ENCODE assay signal across 19 cellular contexts in genomic region chr7:24715171-24715570, GRCh38. TPM values are rescaled to one million over a fixed set of nuclear protein-coding genes. Genes with fewer than 3 reads are reported as not detected.
DNase-seq lines count a peak whose midpoint lies in the region; ATAC-seq and TF ChIP-seq lines count a peak whose summit lies in the region.
"Had no signal": no experiment of that assay in that cellular context is flagged by ENCODE, and none has a peak within 500 bp of the region (broad histone marks: within the 10 kb centered on the region; RNA-seq: fewer than 3 reads in every experiment).

No MANE protein-coding gene starts in this region.

- intact Hi-C loops in OCI-LY7 (cut with micrococcal nuclease; ENCODE audit: unreplicated experiment), result loop anchor here (5.0 kb wide), 7 partner anchors 77 to 1118 kb away; partner anchors contain the start of genes CCDC126 and OSBPL3

- BruUV-seq in OCI-LY7 (replicated peaks; lab: Mats Ljungman, UMichigan), result TSS peak; percentile 37

- H3K9me2 ChIP-seq in OCI-LY7 (ENCODE audit: insufficient read depth, low read length), result no peaks in the 10 kb centered on the region

- H3K79me2 ChIP-seq in OCI-LY7 (ENCODE audit: insufficient read depth, low read depth, low read length), result no peaks in the 10 kb centered on the region

- peaks cover 5% of the 10 kb centered on the region for H3K36me3 Mint-ChIP-seq in chondrocyte (ENCODE audit: low read depth)
- H3K36me3 Mint-ChIP-seq: activated naive CD8-positive, alpha-beta T cell treated with anti-CD3 and anti-CD28 coated beads, Interleukin-2, amount 10 ng/mL, durations not matched to agents 7 days and 5 days; CD4-positive, CD25-positive, alpha-beta regulatory T cell; T-cell had no signal

- H3K9ac ChIP-seq in BLaER1, result no peak overlapping the region; the same call in 1 of the 2 replicates

- H3K27ac Mint-ChIP-seq in chondrocyte (ENCODE audit: unreplicated experiment), result no peak overlapping the region
- H3K27ac Mint-ChIP-seq: activated naive CD8-positive, alpha-beta T cell treated with anti-CD3 and anti-CD28 coated beads, Interleukin-2, amount 10 ng/mL, durations not matched to agents 7 days and 5 days; activated T-cell treated with anti-CD3 and anti-CD28 coated beads, Interleukin-2, amount 50 U/mL, for 72 hours; CD4-positive, CD25-positive, alpha-beta regulatory T cell; T-cell had no signal

- H3K4me2 ChIP-seq in BLaER1, result peak overlapping the region; percentile 93
- peak overlapping the region; percentile 80 for H3K4me2 ChIP-seq in OCI-LY7 (ENCODE audit: low read length)

- DNase-seq in OCI-LY7 (ENCODE audit: low spot score), result peak; percentile 60
- no peak for DNase-seq in chondrocyte (ENCODE audit: low spot score)
- no peak for DNase-seq in GM19240 (ENCODE audit: insufficient read length, low spot score)
- DNase-seq in GM13977 (ENCODE audit: low spot score), result no peak
- DNase-seq in SW480 (ENCODE audit: low spot score), result no peak
- DNase-seq: activated CD4-positive, alpha-beta T cell treated with anti-CD3 and anti-CD28 coated beads, Interleukin-2, amount 50 U/mL, for 4 hours; activated naive CD8-positive, alpha-beta T cell treated with anti-CD3 and anti-CD28 coated beads, Interleukin-2, amount 10 ng/mL, durations not matched to agents 7 days and 5 days; gastrocnemius medialis; NCI-H2227 treated with DMSO at 0.1 percent for 48 hours; T-cell had no signal

- TF ChIP-seq CTCF in OCI-LY7 (conservative IDR thresholded peaks at IDR 0.05; ENCODE audit: low read length) (no peak), chondrocyte (IDR thresholded peaks at IDR 0.05) (no peak), GM13977 (IDR thresholded peaks at IDR 0.05; ENCODE audit: extremely low read depth, insufficient read depth, missing control alignments) (no peak)

- H4K20me1 ChIP-seq in BLaER1, result peaks cover 13% of the 10 kb centered on the region; the same call in 1 of the 2 replicates
- H4K20me1 ChIP-seq in OCI-LY7 (ENCODE audit: insufficient read depth, low read length), result no peaks in the 10 kb centered on the region

- H3K4me1 ChIP-seq in BLaER1 (peaks cover 87% of the 10 kb centered on the region), OCI-LY7 (ENCODE audit: insufficient read depth, low read length, poor library complexity, severe bottlenecking) (peaks cover 71% of the 10 kb centered on the region)
- H3K4me1 ChIP-seq: HAP-1, left lung had no signal

- H3K4me3 ChIP-seq in BLaER1 (no peak overlapping the region), OCI-LY7 (ENCODE audit: low read depth, low read length, poor library complexity, severe bottlenecking) (peak overlapping the region; percentile 53)
- H3K4me3 ChIP-seq: gastrocnemius medialis, HAP-1, left lung had no signal

- no peaks in the 10 kb centered on the region for H3K9me3 ChIP-seq in BLaER1
- H3K9me3 ChIP-seq in OCI-LY7 (ENCODE audit: low read length), result peaks cover 5% of the 10 kb centered on the region; the same call in 1 of the 2 replicates
- H3K9me3 ChIP-seq: gastrocnemius medialis, HAP-1, left lung had no signal

- H3K27ac ChIP-seq in BLaER1, result no peak overlapping the region; the same call in 1 of the 2 replicates
- H3K27ac ChIP-seq in OCI-LY7 (ENCODE audit: low read depth, low read length, poor library complexity, severe bottlenecking), result peak overlapping the region; percentile 93
- H3K27ac ChIP-seq: epithelial cell of prostate, left lung, VCaP had no signal

- in situ Hi-C loops in GM13977 (cut with MboI; ENCODE audit: low pct_unique_long_range_greater_than_20kb, low sequenced_read_pairs, unreplicated experiment), result no loop called here

- CTCF ChIA-PET in OCI-LY7 (lab: Charles Lee; ENCODE audit: unreplicated experiment), result interaction anchor here (0.5 to 0.6 kb wide), 2 partner anchors 329 to 818 kb away, joined by 3 read pairs; no protein-coding TSS in a partner anchor

- no peak overlapping the region for H2AFZ ChIP-seq in OCI-LY7 (ENCODE audit: low read length)

- no peaks in the 10 kb centered on the region for H3K9me3 Mint-ChIP-seq in chondrocyte (ENCODE audit: low read depth)
- H3K9me3 Mint-ChIP-seq: activated naive CD8-positive, alpha-beta T cell treated with anti-CD3 and anti-CD28 coated beads, Interleukin-2, amount 10 ng/mL, durations not matched to agents 7 days and 5 days; activated T-cell treated with anti-CD3 and anti-CD28 coated beads, Interleukin-2, amount 50 U/mL, for 72 hours; T-cell had no signal

- H3K27me3 Mint-ChIP-seq in chondrocyte (ENCODE audit: low read depth), result no peaks in the 10 kb centered on the region

- H3K36me3 ChIP-seq in BLaER1 (no peaks in the 10 kb centered on the region; the same call in 1 of the 2 replicates), OCI-LY7 (ENCODE audit: insufficient read depth, low read length) (no peaks in the 10 kb centered on the region)
- H3K36me3 ChIP-seq: gastrocnemius medialis, HAP-1, left lung had no signal

- no peak overlapping the region for H3K4me3 Mint-ChIP-seq in chondrocyte (ENCODE audit: unreplicated experiment)
- H3K4me3 Mint-ChIP-seq: activated naive CD8-positive, alpha-beta T cell treated with anti-CD3 and anti-CD28 coated beads, Interleukin-2, amount 10 ng/mL, durations not matched to agents 7 days and 5 days; activated T-cell treated with anti-CD3 and anti-CD28 coated beads, Interleukin-2, amount 50 U/mL, for 72 hours; CD4-positive, CD25-positive, alpha-beta regulatory T cell; T-cell had no signal

- peaks cover 13% of the 10 kb centered on the region for H3K4me1 Mint-ChIP-seq in chondrocyte (ENCODE audit: low read depth)

- peak; percentile 11 for ATAC-seq in GM19463 (IDR thresholded peaks at IDR 0.05; ENCODE audit: unreplicated experiment)
- ATAC-seq in HG02885 (IDR thresholded peaks at IDR 0.05; ENCODE audit: poor library complexity, unreplicated experiment), result peak; percentile 12
- ATAC-seq: T-cell had no signal

- no peaks in the 10 kb centered on the region for H3K27me3 ChIP-seq in BLaER1
- H3K27me3 ChIP-seq: gastrocnemius medialis, left lung had no signal

- POLR2A ChIA-PET in OCI-LY7 (lab: Charles Lee), result interaction anchor here (0.5 to 1.9 kb wide), 3 partner anchors 17 to 370 kb away, joined by 3 to 6 read pairs (median 4); no protein-coding TSS in a partner anchor

RNA-seq across cellular contexts. Expression of gene GSDME, which starts 42.1 kb away (rescaled TPM):
- 41.7 and 49.9 TPM in 2 replicates for total RNA-seq in OCI-LY7 (2014; rRNA removed; shearing (Covaris generic))
- total RNA-seq in OCI-LY7 (2022) (33.0 and 47.0 TPM in 2 replicates), chondrocyte (19.8 to 23.9 TPM (median 23.6 TPM) in 3 replicates)
- total RNA-seq: CD4-positive, CD25-positive, alpha-beta regulatory T cell had no signal
